Comparison of ENCODE assay signal across 11 cellular contexts in the genomic region with DNA sequence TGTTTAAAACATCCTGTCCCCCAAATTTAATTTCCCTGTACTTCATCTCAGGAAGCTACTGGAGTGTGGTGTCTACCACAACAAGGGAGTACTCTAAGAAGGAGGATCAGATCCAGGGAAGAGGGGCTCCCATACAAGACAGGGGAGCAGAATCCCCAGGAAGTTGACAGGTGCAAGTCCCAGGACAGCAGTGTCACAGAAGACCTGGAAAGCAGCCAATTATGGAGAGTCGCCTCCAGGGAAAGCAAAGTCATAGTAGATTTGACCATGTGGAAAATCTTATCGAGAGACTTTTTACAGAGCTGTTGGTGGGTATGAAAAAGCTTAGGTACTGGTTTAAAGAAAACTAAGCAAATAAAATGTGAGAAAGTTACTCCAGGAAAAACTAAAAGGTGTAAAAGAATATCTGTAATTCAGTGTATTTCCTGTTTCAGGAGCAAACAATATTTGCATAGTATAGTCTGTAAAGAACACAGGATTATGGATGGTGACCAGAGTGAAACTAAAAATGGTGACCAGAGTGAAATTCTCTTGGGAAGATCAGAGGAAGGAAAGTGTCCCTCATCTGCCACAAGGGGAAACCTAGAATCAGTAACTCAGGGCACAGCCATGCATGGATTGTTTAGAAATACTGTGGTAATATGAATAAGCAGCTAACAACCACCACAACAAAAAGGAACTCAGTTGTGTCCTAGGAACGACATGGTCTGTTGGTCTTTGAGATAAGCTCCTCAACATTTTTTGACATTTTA. TPM values are rescaled to one million over a fixed set of nuclear protein-coding genes. Genes with fewer than 3 reads are reported as not detected.
DNase-seq lines count a peak whose midpoint lies in the region; ATAC-seq and TF ChIP-seq lines count a peak whose summit lies in the region.
"Had no signal": no experiment of that assay in that cellular context is flagged by ENCODE, and none has a peak within 500 bp of the region (broad histone marks: within the 10 kb centered on the region; RNA-seq: fewer than 3 reads in every experiment).

No MANE protein-coding gene starts in this region.

- intact Hi-C loops in spleen (cut with DNase I; ENCODE audit: low total_unique reads), result no loop called here
- intact Hi-C loops in ovary (cut with DNase I), result loop anchor here in 3 of 4 donors (5.0 to 10.0 kb wide), 2 partner anchors 132 to 635 kb away; no protein-coding TSS in a partner anchor

- no peak overlapping the region for H3K9ac ChIP-seq in BLaER1

- DNase-seq in NB4 (ENCODE audit: low read depth), result peak; percentile 52
- peak; percentile 51 for DNase-seq in epithelial cell of proximal tubule (ENCODE audit: low read depth)
- no peak for DNase-seq in middle frontal gyrus (ENCODE audit: extremely low spot score, low spot score)
- DNase-seq in stimulated activated effector memory CD8-positive, alpha-beta T cell treated with anti-CD3 and anti-CD28 coated beads, Interleukin-12 subunit alpha, Interleukin-12 subunit beta, amount 100 ng/mL, for 72 hours (ENCODE audit: low spot score in 2 of 2), result no peak
- DNase-seq in spleen, result no peak
- DNase-seq in ovary, result no peak
- DNase-seq: mesendoderm; stimulated activated CD8-positive, alpha-beta memory T cell treated with anti-CD3 and anti-CD28 coated beads, Interleukin-4, amount 100 ng/mL, for 48 hours; T1000 had no signal

- no peaks in the 10 kb centered on the region for H3K9me3 Mint-ChIP-seq in stimulated activated effector memory CD8-positive, alpha-beta T cell treated with anti-CD3 and anti-CD28 coated beads, Interleukin-12 subunit alpha, Interleukin-12 subunit beta, amount 100 ng/mL, for 72 hours

- H3K4me1 Mint-ChIP-seq in stimulated activated effector memory CD8-positive, alpha-beta T cell treated with anti-CD3 and anti-CD28 coated beads, Interleukin-12 subunit alpha, Interleukin-12 subunit beta, amount 100 ng/mL, for 72 hours, result no peaks in the 10 kb centered on the region

- 61 to 71% (median 65%) methylated on average over 3 of the region's 3 CpGs for WGBS in spleen, 5 donors
- WGBS in ovary, 3 donors, result 62 to 70% (median 63%) methylated on average over 3 of the region's 3 CpGs

- H3K36me3 ChIP-seq in BLaER1, result peaks cover 11% of the 10 kb centered on the region
- H3K36me3 ChIP-seq in spleen, result peaks cover 0 to 52% (median 11%) of the 10 kb centered on the region in 6 donors
- H3K36me3 ChIP-seq in ovary, result no peaks in the 10 kb centered on the region

- no peaks in the 10 kb centered on the region for H4K20me1 ChIP-seq in BLaER1

- H3K9me3 ChIP-seq in BLaER1, result no peaks in the 10 kb centered on the region
- no peaks in the 10 kb centered on the region for H3K9me3 ChIP-seq in spleen
- no peaks in the 10 kb centered on the region for H3K9me3 ChIP-seq in ovary

- ATAC-seq in GM21423 (IDR thresholded peaks at IDR 0.05; ENCODE audit: unreplicated experiment), result peak; percentile 72
- no peak for ATAC-seq in stimulated activated effector memory CD8-positive, alpha-beta T cell treated with anti-CD3 and anti-CD28 coated beads, Interleukin-12 subunit alpha, Interleukin-12 subunit beta, amount 100 ng/mL, for 72 hours

- no peak for TF ChIP-seq EP300 in ovary (IDR thresholded peaks at IDR 0.05)

- H3K4me3 ChIP-seq in BLaER1 (no peak overlapping the region), NB4 (ENCODE audit: low read depth, low read length) (no peak overlapping the region), epithelial cell of proximal tubule (ENCODE audit: low read depth, low read length) (no peak overlapping the region), spleen (no peak overlapping the region), ovary (no peak overlapping the region)

- no peak overlapping the region for H3K27ac Mint-ChIP-seq in stimulated activated effector memory CD8-positive, alpha-beta T cell treated with anti-CD3 and anti-CD28 coated beads, Interleukin-12 subunit alpha, Interleukin-12 subunit beta, amount 100 ng/mL, for 72 hours

- H3K36me3 Mint-ChIP-seq in stimulated activated effector memory CD8-positive, alpha-beta T cell treated with anti-CD3 and anti-CD28 coated beads, Interleukin-12 subunit alpha, Interleukin-12 subunit beta, amount 100 ng/mL, for 72 hours, result peaks cover 21% of the 10 kb centered on the region

- no peak overlapping the region for H3K4me3 Mint-ChIP-seq in stimulated activated effector memory CD8-positive, alpha-beta T cell treated with anti-CD3 and anti-CD28 coated beads, Interleukin-12 subunit alpha, Interleukin-12 subunit beta, amount 100 ng/mL, for 72 hours

- H3K27me3 ChIP-seq in BLaER1, result no peaks in the 10 kb centered on the region
- no peaks in the 10 kb centered on the region for H3K27me3 ChIP-seq in spleen (replicated peaks in 1 of 7)
- H3K27me3 ChIP-seq in ovary, result no peaks in the 10 kb centered on the region

- TF ChIP-seq CTCF in NB4 (IDR thresholded peaks at IDR 0.05; ENCODE audit: low read depth, low read length) (no peak), epithelial cell of proximal tubule (conservative IDR thresholded peaks at IDR 0.05; ENCODE audit: low read depth, low read length) (peak; percentile 47), spleen (IDR thresholded peaks at IDR 0.05 in 8 of 11, conservative IDR thresholded peaks at IDR 0.05 in 3 of 11) (no peak), ovary (IDR thresholded peaks at IDR 0.05) (no peak)

- no peak for TF ChIP-seq POLR2A in NB4 (IDR thresholded peaks at IDR 0.05; ENCODE audit: extremely low read depth, insufficient read length)
- TF ChIP-seq POLR2A in spleen (IDR thresholded peaks at IDR 0.05), result no peak
- no peak for TF ChIP-seq POLR2A in ovary (IDR thresholded peaks at IDR 0.05)

- peak overlapping the region; percentile 59 for H3K4me2 ChIP-seq in BLaER1

- H3K27ac ChIP-seq in BLaER1 (no peak overlapping the region; the same call in 1 of the 2 replicates), spleen (no peak overlapping the region), ovary (no peak overlapping the region)

- H3K4me1 ChIP-seq in BLaER1 (peaks cover 37% of the 10 kb centered on the region), spleen (no peaks in the 10 kb centered on the region), ovary (ENCODE audit: insufficient read depth) (no peaks in the 10 kb centered on the region)

RNA-seq across cellular contexts. Expression of gene LANCL2, which starts 44.5 kb away (rescaled TPM):
- total RNA-seq in epithelial cell of proximal tubule (16.3 and 29.2 TPM in 2 replicates), spleen (10 to 100 TPM in 4 of 7 donors, 1 to 10 TPM in 3; 5.9 to 13.5 (median 11.1) TPM), ovary (10 to 100 TPM in 6 of 7 donors, 1 to 10 TPM in 1; 7.5 to 20.4 (median 15.6) TPM)
- polyA plus RNA-seq in spleen (1 to 10 TPM; 4.7 to 8.2 (median 6.9) TPM), ovary (10 to 100 TPM; 16.8 to 19.6 TPM)

Comparison
In these comparisons a context has a peak if more than half of its experiments do, and no peak if none do; other contexts are left out.
1. DNase-seq: peak in NB4 (single experiment) and epithelial cell of proximal tubule (single experiment); none in middle frontal gyrus (single experiment), stimulated activated effector memory CD8-positive, alpha-beta T cell treated with anti-CD3 and anti-CD28 coated beads, Interleukin-12 subunit alpha, Interleukin-12 subunit beta, amount 100 ng/mL, for 72 hours (0 of 2), spleen (single experiment) and ovary (0 of 5).